ENCODE assay signal across 12 cellular contexts in genomic region chr1:240492832-240493440, GRCh38.
A peak's percentile ranks its signal among the peaks of the same experiment; 100 is the strongest.
DNase-seq lines count a peak whose midpoint lies in the region; ATAC-seq, FAIRE-seq and TF ChIP-seq lines count a peak whose summit lies in the region.
"Had no signal": no experiment of that assay in that cellular context is flagged by ENCODE, and none has a peak within 500 bp of the region (broad histone marks: within the 10 kb centered on the region; RNA-seq: fewer than 3 reads in every experiment).

No MANE protein-coding gene starts in this region.

- H3K36me3 ChIP-seq in brain microvascular endothelial cell (replicated peaks) = no peaks in the 10 kb centered on the region
- H3K36me3 ChIP-seq: esophagus squamous epithelium, tibial nerve had no signal

- H3K4me3 ChIP-seq in AG04450 (ENCODE audit: low read depth, low read length) (no peak overlapping the region), HFF-Myc (replicated peaks; ENCODE audit: low read depth, low read length) (no peak overlapping the region), brain microvascular endothelial cell (ENCODE audit: low read depth, low read length) (peak overlapping the region; percentile 53)
- H3K4me3 ChIP-seq: esophagus squamous epithelium had no signal

- in situ Hi-C loops in brain microvascular endothelial cell (cut with HindIII; ENCODE audit: low pct_ligation_motif_present, low sequenced_read_pairs) = no loop called here

- TF ChIP-seq POLR2A in GM12891 (IDR thresholded peaks at IDR 0.05; ENCODE audit: low read depth, low read length) = no peak

- H3K27ac ChIP-seq in AG04450 (ENCODE audit: low read depth, low read length) (no peak overlapping the region), brain microvascular endothelial cell (no peak overlapping the region)
- H3K27ac ChIP-seq: esophagus squamous epithelium, tibial nerve had no signal

- no peaks in the 10 kb centered on the region for H3K4me1 Mint-ChIP-seq in activated T-helper 1 cell treated with anti-CD3 and anti-CD28 coated beads, Interleukin-12 subunit alpha, Interleukin-12 subunit beta, Interleukin-2, Interleukin-4 antibody, amounts not matched to agents 30 ng/mL and 10 ng/mL and 1 ng/mL, durations not matched to agents 14 hours and 24 hours and 36 hours (ENCODE audit: low read depth)
- H3K4me1 Mint-ChIP-seq: activated B cell treated with CpG ODN at 0.5 μM for 24 hours had no signal

- H3K9me3 Mint-ChIP-seq in activated T-helper 1 cell treated with anti-CD3 and anti-CD28 coated beads, Interleukin-12 subunit alpha, Interleukin-12 subunit beta, Interleukin-2, Interleukin-4 antibody, amounts not matched to agents 30 ng/mL and 10 ng/mL and 1 ng/mL, durations not matched to agents 14 hours and 24 hours and 36 hours = peaks cover 15% of the 10 kb centered on the region

- peaks cover 11% of the 10 kb centered on the region; the same call in 1 of the 2 replicates for H3K9me3 ChIP-seq in AG04450 (ENCODE audit: control insufficient read depth, insufficient read depth, low read length)

- no peaks in the 10 kb centered on the region for H3K27me3 ChIP-seq in AG04450 (ENCODE audit: control insufficient read depth, insufficient read depth, low read length)
- no peaks in the 10 kb centered on the region for H3K27me3 ChIP-seq in brain microvascular endothelial cell (replicated peaks)
- H3K27me3 ChIP-seq: esophagus squamous epithelium, tibial nerve had no signal

- DNase-seq in AG04450 (ENCODE audit: low read depth, low spot score) (no peak), HFF-Myc (ENCODE audit: extremely low read depth, low read depth) (no peak), brain microvascular endothelial cell (peak; percentile 55), left colon (peak in 1 of 2 donors; percentile 73), GM12891 (ENCODE audit: insufficient read length, low spot score) (no peak), 8988T (no peak), mucosa of gallbladder (ENCODE audit: low spot score) (no peak)
- DNase-seq in activated T-helper 1 cell treated with anti-CD3 and anti-CD28 coated beads, Interleukin-12 subunit alpha, Interleukin-12 subunit beta, Interleukin-2, Interleukin-4 antibody, amounts not matched to agents 30 ng/mL and 10 ng/mL and 1 ng/mL, durations not matched to agents 14 hours and 24 hours and 36 hours (ENCODE audit: low spot score) = no peak
- DNase-seq: activated B cell treated with CpG ODN at 0.5 μM for 24 hours, esophagus squamous epithelium, NCI-H1694 treated with DMSO at 0.1 percent for 48 hours had no signal

- POLR2A ChIA-PET in AG04450 (lab: Yijun Ruan, JAX) = no interaction called here

- FAIRE-seq in GM12891 (lab: Jason Lieb, UNC) = no peak

- no peak overlapping the region for H3K4me3 Mint-ChIP-seq in activated T-helper 1 cell treated with anti-CD3 and anti-CD28 coated beads, Interleukin-12 subunit alpha, Interleukin-12 subunit beta, Interleukin-2, Interleukin-4 antibody, amounts not matched to agents 30 ng/mL and 10 ng/mL and 1 ng/mL, durations not matched to agents 14 hours and 24 hours and 36 hours
- H3K4me3 Mint-ChIP-seq: activated B cell treated with CpG ODN at 0.5 μM for 24 hours had no signal

- intact Hi-C loops in left colon (cut with DNase I, micrococcal nuclease) = no loop called here
- intact Hi-C loops in activated T-helper 1 cell treated with anti-CD3 and anti-CD28 coated beads, Interleukin-12 subunit alpha, Interleukin-12 subunit beta, Interleukin-2, Interleukin-4 antibody, amounts not matched to agents 30 ng/mL and 10 ng/mL and 1 ng/mL, durations not matched to agents 14 hours and 24 hours and 36 hours (cut with micrococcal nuclease) = no loop called here

- no peaks in the 10 kb centered on the region for H3K36me3 Mint-ChIP-seq in activated T-helper 1 cell treated with anti-CD3 and anti-CD28 coated beads, Interleukin-12 subunit alpha, Interleukin-12 subunit beta, Interleukin-2, Interleukin-4 antibody, amounts not matched to agents 30 ng/mL and 10 ng/mL and 1 ng/mL, durations not matched to agents 14 hours and 24 hours and 36 hours (ENCODE audit: low read depth)

- peak; percentile 88 for ATAC-seq in left colon

- 0 out of 2 replicates have a peak, but pooled peaks have one; percentile 3 for TF ChIP-seq CTCF in AG04450 (IDR thresholded peaks at IDR 0.05; ENCODE audit: low read depth, low read length)
- TF ChIP-seq CTCF in HFF-Myc (IDR thresholded peaks at IDR 0.05; ENCODE audit: low read depth, low read length, missing control alignments) = peak; percentile 4
- peak; percentile 65 for TF ChIP-seq CTCF in brain microvascular endothelial cell (IDR thresholded peaks at IDR 0.05; ENCODE audit: low read depth, low read length, missing control alignments)

- no peaks in the 10 kb centered on the region for H3K27me3 Mint-ChIP-seq in activated T-helper 1 cell treated with anti-CD3 and anti-CD28 coated beads, Interleukin-12 subunit alpha, Interleukin-12 subunit beta, Interleukin-2, Interleukin-4 antibody, amounts not matched to agents 30 ng/mL and 10 ng/mL and 1 ng/mL, durations not matched to agents 14 hours and 24 hours and 36 hours (ENCODE audit: insufficient read depth)
- H3K27me3 Mint-ChIP-seq: activated B cell treated with CpG ODN at 0.5 μM for 24 hours had no signal

- CTCF ChIA-PET in AG04450 (lab: Charles Lee) = interaction anchor here (1.0 kb wide), 1 partner anchor 23 kb away, joined by 3 read pairs; no protein-coding TSS in a partner anchor

- H3K27ac Mint-ChIP-seq in activated T-helper 1 cell treated with anti-CD3 and anti-CD28 coated beads, Interleukin-12 subunit alpha, Interleukin-12 subunit beta, Interleukin-2, Interleukin-4 antibody, amounts not matched to agents 30 ng/mL and 10 ng/mL and 1 ng/mL, durations not matched to agents 14 hours and 24 hours and 36 hours = no peak overlapping the region
- H3K27ac Mint-ChIP-seq: activated B cell treated with CpG ODN at 0.5 μM for 24 hours had no signal

TF ChIP-seq in GM12891, 5 proteins besides CTCF, POLR2A, EP300 and RAD21:
- TF ChIP-seq PAX5 (IDR thresholded peaks at IDR 0.05; ENCODE audit: insufficient read depth, low read length, severe bottlenecking) (no peak), TAF1 (IDR thresholded peaks at IDR 0.05; ENCODE audit: low read depth, low read length) (no peak), POU2F2 (IDR thresholded peaks at IDR 0.05; ENCODE audit: low read depth, low read length) (no peak), SPI1 (IDR thresholded peaks at IDR 0.05; ENCODE audit: low read depth, low read length) (no peak), POLR2AphosphoS5 (IDR thresholded peaks at IDR 0.05; ENCODE audit: low read depth, low read length) (no peak)
TF ChIP-seq in GM12891: peak in this region for 0.

Comparison
In these comparisons a context has a peak if more than half of its experiments do, and no peak if none do; other contexts are left out.
1. CTCF ChIP-seq: peak in every context shown above with its lines; median percentile 65 in brain microvascular endothelial cell; 4 in HFF-Myc; 3 in AG04450.